Comparison of ENCODE assay signal across 29 cellular contexts in the genomic region with DNA sequence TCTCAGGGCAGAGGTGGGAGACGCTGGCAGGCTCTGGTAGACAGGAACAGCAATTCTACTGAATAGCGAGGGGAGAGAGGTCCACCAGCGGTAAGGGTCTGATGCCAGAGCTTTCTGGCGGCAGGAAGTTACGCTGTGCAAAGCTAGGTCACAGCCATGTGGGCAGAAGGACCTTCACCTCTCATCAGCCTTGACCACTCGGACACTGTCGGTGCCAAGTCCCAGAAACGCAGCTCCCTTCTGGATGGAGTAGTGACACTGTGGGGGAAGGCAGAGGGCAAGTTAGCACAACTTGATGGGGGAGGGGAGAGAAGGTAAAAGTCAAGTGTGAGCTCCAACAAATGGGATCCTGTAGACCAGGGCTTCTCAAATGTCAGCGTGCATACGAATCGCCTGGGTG. TPM values are rescaled to one million over a fixed set of nuclear protein-coding genes. Genes with fewer than 3 reads are reported as not detected.
"Had no signal": no experiment of that assay in that cellular context is flagged by ENCODE, and none has a peak within 500 bp of the region (broad histone marks: within the 10 kb centered on the region; RNA-seq: fewer than 3 reads in every experiment).

No MANE protein-coding gene starts in this region.

- H3K4me3 ChIP-seq: ascending aorta, cardiac muscle cell, coronary artery, lower lobe of right lung, mucosa of descending colon, prostate gland, tibial nerve had no signal

- H3K27ac Mint-ChIP-seq: activated naive CD4-positive, alpha-beta T cell treated with anti-CD3 and anti-CD28 coated beads, Interleukin-2, amount 10 ng/mL, durations not matched to agents 7 days and 5 days; activated naive CD8-positive, alpha-beta T cell treated with anti-CD3 and anti-CD28 coated beads, Interleukin-2, amount 10 ng/mL, durations not matched to agents 7 days and 5 days; activated T-helper 1 cell treated with anti-CD3 and anti-CD28 coated beads, Interleukin-12 subunit alpha, Interleukin-12 subunit beta, Interleukin-2, Interleukin-4 antibody, amounts not matched to agents 30 ng/mL and 10 ng/mL and 1 ng/mL, durations not matched to agents 14 hours and 24 hours and 36 hours; brain; effector memory CD8-positive, alpha-beta T cell; immature natural killer cell; natural killer cell treated with Interleukin-12 subunit alpha and Interleukin-12 subunit beta and Interleukin-15 and Interleukin-18, amount 100 ng/mL, for 72 hours; T-cell had no signal

- H3K9me3 Mint-ChIP-seq: activated naive CD4-positive, alpha-beta T cell treated with anti-CD3 and anti-CD28 coated beads, Interleukin-2, amount 10 ng/mL, durations not matched to agents 7 days and 5 days; activated naive CD8-positive, alpha-beta T cell treated with anti-CD3 and anti-CD28 coated beads, Interleukin-2, amount 10 ng/mL, durations not matched to agents 7 days and 5 days; activated T-helper 1 cell treated with anti-CD3 and anti-CD28 coated beads, Interleukin-12 subunit alpha, Interleukin-12 subunit beta, Interleukin-2, Interleukin-4 antibody, amounts not matched to agents 30 ng/mL and 10 ng/mL and 1 ng/mL, durations not matched to agents 14 hours and 24 hours and 36 hours; brain; effector memory CD8-positive, alpha-beta T cell; immature natural killer cell; natural killer cell treated with Interleukin-12 subunit alpha and Interleukin-12 subunit beta and Interleukin-15 and Interleukin-18, amount 100 ng/mL, for 72 hours; T-cell had no signal

- DNase-seq: activated CD4-positive, alpha-beta T cell treated with anti-CD3 and anti-CD28 coated beads for 4 hours; activated CD4-positive, alpha-beta T cell treated with anti-CD3 and anti-CD28 coated beads, Interleukin-2, amount 50 U/mL, for 4 hours; activated gamma-delta T cell; activated naive CD4-positive, alpha-beta T cell treated with anti-CD3 and anti-CD28 coated beads, Interleukin-2, amount 10 ng/mL, durations not matched to agents 7 days and 5 days; activated naive CD8-positive, alpha-beta T cell treated with anti-CD3 and anti-CD28 coated beads, Interleukin-2, amount 10 ng/mL, durations not matched to agents 7 days and 5 days; cerebellar nuclear complex; effector memory CD8-positive, alpha-beta T cell; hippocampal formation; immature natural killer cell; kidney; left colon; lower lobe of right lung; mesenchymal stem cell; mucosa of descending colon; retina; stimulated activated CD4-positive, alpha-beta T cell treated with anti-CD3 and anti-CD28 coated beads, Interleukin-15, amount 100 ng/mL, for 24 hours; stimulated activated CD4-positive, alpha-beta T cell treated with anti-CD3 and anti-CD28 coated beads, Interleukin-2, amount 100 ng/mL, for 24 hours; stimulated activated naive CD4-positive, alpha-beta T cell; T-cell had no signal

- H3K9me3 ChIP-seq: ascending aorta, lower lobe of right lung, mucosa of descending colon, prostate gland, tibial nerve had no signal

- H3K27me3 ChIP-seq: ascending aorta, cardiac muscle cell, tibial nerve had no signal

- ATAC-seq: effector memory CD8-positive, alpha-beta T cell; left colon; lower lobe of right lung; mucosa of descending colon; natural killer cell treated with Interleukin-12 subunit alpha and Interleukin-12 subunit beta and Interleukin-15 and Interleukin-18, amount 100 ng/mL, for 72 hours; T-cell had no signal

- H3K27ac ChIP-seq: ascending aorta, cardiac muscle cell, coronary artery, lower lobe of right lung, prostate gland, tibial nerve had no signal

- H3K4me1 ChIP-seq: ascending aorta had no signal

- H3K4me3 Mint-ChIP-seq: activated naive CD4-positive, alpha-beta T cell treated with anti-CD3 and anti-CD28 coated beads, Interleukin-2, amount 10 ng/mL, durations not matched to agents 7 days and 5 days; activated naive CD8-positive, alpha-beta T cell treated with anti-CD3 and anti-CD28 coated beads, Interleukin-2, amount 10 ng/mL, durations not matched to agents 7 days and 5 days; activated T-helper 1 cell treated with anti-CD3 and anti-CD28 coated beads, Interleukin-12 subunit alpha, Interleukin-12 subunit beta, Interleukin-2, Interleukin-4 antibody, amounts not matched to agents 30 ng/mL and 10 ng/mL and 1 ng/mL, durations not matched to agents 14 hours and 24 hours and 36 hours; brain; effector memory CD8-positive, alpha-beta T cell; immature natural killer cell; natural killer cell treated with Interleukin-12 subunit alpha and Interleukin-12 subunit beta and Interleukin-15 and Interleukin-18, amount 100 ng/mL, for 72 hours; T-cell had no signal

- H3K27me3 Mint-ChIP-seq: activated naive CD4-positive, alpha-beta T cell treated with anti-CD3 and anti-CD28 coated beads, Interleukin-2, amount 10 ng/mL, durations not matched to agents 7 days and 5 days; activated naive CD8-positive, alpha-beta T cell treated with anti-CD3 and anti-CD28 coated beads, Interleukin-2, amount 10 ng/mL, durations not matched to agents 7 days and 5 days; brain; effector memory CD8-positive, alpha-beta T cell; natural killer cell treated with Interleukin-12 subunit alpha and Interleukin-12 subunit beta and Interleukin-15 and Interleukin-18, amount 100 ng/mL, for 72 hours; T-cell had no signal

- H3K4me1 Mint-ChIP-seq: activated naive CD4-positive, alpha-beta T cell treated with anti-CD3 and anti-CD28 coated beads, Interleukin-2, amount 10 ng/mL, durations not matched to agents 7 days and 5 days; immature natural killer cell; T-cell had no signal

- H3K36me3 Mint-ChIP-seq: activated naive CD4-positive, alpha-beta T cell treated with anti-CD3 and anti-CD28 coated beads, Interleukin-2, amount 10 ng/mL, durations not matched to agents 7 days and 5 days; activated naive CD8-positive, alpha-beta T cell treated with anti-CD3 and anti-CD28 coated beads, Interleukin-2, amount 10 ng/mL, durations not matched to agents 7 days and 5 days; natural killer cell treated with Interleukin-12 subunit alpha and Interleukin-12 subunit beta and Interleukin-15 and Interleukin-18, amount 100 ng/mL, for 72 hours had no signal

- H3K36me3 ChIP-seq: cardiac muscle cell, prostate gland had no signal

RNA-seq across cellular contexts. Expression of a gene that starts 36.8 kb away (rescaled TPM):
- total RNA-seq: endothelial cell of umbilical vein, fibroblast of villous mesenchyme had no signal
